18 cellular contexts compared by ENCODE assay signal in the genomic region with DNA sequence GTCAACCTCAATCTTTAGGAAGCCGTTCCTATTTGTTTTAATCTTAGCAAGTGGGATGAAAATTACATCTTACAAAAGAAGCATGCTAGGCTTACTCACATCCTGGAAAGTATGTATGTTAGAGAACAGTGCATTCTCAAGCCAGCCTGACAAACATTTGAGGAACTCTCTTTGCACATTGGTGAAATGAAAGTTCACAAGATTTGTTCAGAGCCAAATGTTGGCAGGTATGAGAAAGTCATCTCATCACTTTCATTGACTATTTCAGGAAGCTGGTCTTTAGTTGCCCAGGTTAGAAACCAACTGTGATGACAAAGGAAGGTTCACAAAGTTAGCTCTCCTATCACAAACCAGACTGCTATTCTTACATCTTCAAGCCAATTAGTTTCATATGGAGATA. TPM values are rescaled to one million over a fixed set of nuclear protein-coding genes. Genes with fewer than 3 reads are reported as not detected.
DNase-seq lines count a peak whose midpoint lies in the region; ATAC-seq, FAIRE-seq and TF ChIP-seq lines count a peak whose summit lies in the region.
"Had no signal": no experiment of that assay in that cellular context is flagged by ENCODE, and none has a peak within 500 bp of the region (broad histone marks: within the 10 kb centered on the region; RNA-seq: fewer than 3 reads in every experiment).

No MANE protein-coding gene starts in this region.

- H3K36me3 ChIP-seq in bronchial epithelial cell (ENCODE audit: control insufficient read depth, insufficient read depth, low read length): no peaks in the 10 kb centered on the region
- H3K36me3 ChIP-seq: cardiac muscle cell, WERI-Rb-1 had no signal

- no peaks in the 10 kb centered on the region for H3K36me3 Mint-ChIP-seq in activated CD4-positive, alpha-beta memory T cell treated with anti-CD3 and anti-CD28 coated beads for 36 hours
- peaks cover 64% of the 10 kb centered on the region for H3K36me3 Mint-ChIP-seq in effector memory CD8-positive, alpha-beta T cell (ENCODE audit: insufficient read depth)

- CTCF ChIA-PET in activated CD4-positive, alpha-beta memory T cell treated with anti-CD3 and anti-CD28 coated beads for 36 hours (lab: Charles Lee): interaction anchor here (0.6 kb wide), 1 partner anchor 377 kb away, joined by 3 read pairs; no protein-coding TSS in a partner anchor

- FAIRE-seq in bronchial epithelial cell (lab: Jason Lieb, UNC) (peak; percentile 62), HTR-8/SVneo (lab: Jason Lieb, UNC) (no peak)
- FAIRE-seq: H1 had no signal

- H3K27ac Mint-ChIP-seq in activated CD4-positive, alpha-beta memory T cell treated with anti-CD3 and anti-CD28 coated beads for 36 hours: no peak overlapping the region
- H3K27ac Mint-ChIP-seq in effector memory CD8-positive, alpha-beta T cell: no peak overlapping the region

- no peak overlapping the region for H3K4me3 Mint-ChIP-seq in activated CD4-positive, alpha-beta memory T cell treated with anti-CD3 and anti-CD28 coated beads for 36 hours
- no peak overlapping the region for H3K4me3 Mint-ChIP-seq in effector memory CD8-positive, alpha-beta T cell

- intact Hi-C loops in activated CD4-positive, alpha-beta memory T cell treated with anti-CD3 and anti-CD28 coated beads for 36 hours (cut with micrococcal nuclease): no loop called here

- H3K4me3 ChIP-seq in bronchial epithelial cell (ENCODE audit: low read depth, low read length): no peak overlapping the region
- H3K4me3 ChIP-seq: cardiac muscle cell, PC-9 had no signal

- no peaks in the 10 kb centered on the region for H3K9me3 Mint-ChIP-seq in activated CD4-positive, alpha-beta memory T cell treated with anti-CD3 and anti-CD28 coated beads for 36 hours
- H3K9me3 Mint-ChIP-seq in effector memory CD8-positive, alpha-beta T cell: no peaks in the 10 kb centered on the region

- DNase-seq in bronchial epithelial cell (ENCODE audit: low read depth) (no peak), HTR-8/SVneo (ENCODE audit: insufficient read length, low spot score) (no peak), AG08395 (ENCODE audit: low spot score) (no peak)
- no peak for DNase-seq in activated CD4-positive, alpha-beta memory T cell treated with anti-CD3 and anti-CD28 coated beads for 36 hours
- DNase-seq in effector memory CD8-positive, alpha-beta T cell: no peak
- DNase-seq: activated naive CD4-positive, alpha-beta T cell treated with Interleukin-2 at 50 U/mL for 16 hours; AML-193; effector CD4-positive, alpha-beta T cell; hippocampal formation; NCI-H446 treated with DMSO at 0.1 percent for 48 hours; PC-9; WERI-Rb-1 had no signal

- no peaks in the 10 kb centered on the region for H3K27me3 ChIP-seq in bronchial epithelial cell (ENCODE audit: control insufficient read depth, insufficient read depth, low read length)
- H3K27me3 ChIP-seq: cardiac muscle cell had no signal

- no peaks in the 10 kb centered on the region for H3K4me1 Mint-ChIP-seq in activated CD4-positive, alpha-beta memory T cell treated with anti-CD3 and anti-CD28 coated beads for 36 hours (ENCODE audit: low read depth)
- no peaks in the 10 kb centered on the region for H3K4me1 Mint-ChIP-seq in effector memory CD8-positive, alpha-beta T cell (ENCODE audit: low read depth in 2 of 2)

- ATAC-seq in GM18519 (IDR thresholded peaks at IDR 0.05; ENCODE audit: low FRiP score, unreplicated experiment): peak; percentile 75
- peak; percentile 77 for ATAC-seq in GM21390 (IDR thresholded peaks at IDR 0.05; ENCODE audit: unreplicated experiment)
- ATAC-seq in HG03175 (IDR thresholded peaks at IDR 0.05; ENCODE audit: unreplicated experiment): peak; percentile 54
- ATAC-seq in effector memory CD8-positive, alpha-beta T cell (replicated peaks): no peak

- POLR2A ChIA-PET in activated CD4-positive, alpha-beta memory T cell treated with anti-CD3 and anti-CD28 coated beads for 36 hours (lab: Charles Lee): interaction anchor here (0.6 kb wide), 1 partner anchor 66 kb away, joined by 3 read pairs; no protein-coding TSS in a partner anchor

- no peak for TF ChIP-seq CTCF in bronchial epithelial cell (IDR thresholded peaks at IDR 0.05; ENCODE audit: insufficient read depth, low read length, severe bottlenecking)

- H3K27me3 Mint-ChIP-seq in activated CD4-positive, alpha-beta memory T cell treated with anti-CD3 and anti-CD28 coated beads for 36 hours: peaks cover 2% of the 10 kb centered on the region
- no peaks in the 10 kb centered on the region for H3K27me3 Mint-ChIP-seq in effector memory CD8-positive, alpha-beta T cell

RNA-seq across cellular contexts. Expression of a gene that starts 57.1 kb away (rescaled TPM):
- total RNA-seq in bronchial epithelial cell: under 0.01 TPM in 1 of 2 replicates, not detected in the other
- 1 to 10 TPM; 4.7 to 5.4 TPM for total RNA-seq in activated CD4-positive, alpha-beta memory T cell treated with anti-CD3 and anti-CD28 coated beads for 36 hours
- total RNA-seq: cardiac muscle cell, osteocyte, PC-9 had no signal
